8 cellular contexts compared by ENCODE assay signal in genomic region chr1:22976461-22977243, GRCh38. TPM values are rescaled to one million over a fixed set of nuclear protein-coding genes. Genes with fewer than 3 reads are reported as not detected.
DNase-seq lines count a peak whose midpoint lies in the region; ATAC-seq and TF ChIP-seq lines count a peak whose summit lies in the region.

No MANE protein-coding gene starts in this region.

- intact Hi-C loops in stomach (cut with DNase I; ENCODE audit: low total_unique reads): no loop called here

- peaks cover 9% of the 10 kb centered on the region for H3K27me3 Mint-ChIP-seq in nephron progenitor cell (ENCODE audit: low read depth, poor library complexity)

- H3K36me3 ChIP-seq in GM06990 (ENCODE audit: control insufficient read depth, insufficient read depth, low read length) (no peaks in the 10 kb centered on the region), stomach (no peaks in the 10 kb centered on the region)

- 33 to 47% (median 36%) methylated on average over 8 to 9 of the region's 9 CpGs for WGBS in stomach, 5 donors

- peaks cover 29% of the 10 kb centered on the region for H3K4me1 Mint-ChIP-seq in nephron progenitor cell

- H3K4me1 ChIP-seq in stomach: no peaks in the 10 kb centered on the region

- ATAC-seq in HG03460 (IDR thresholded peaks at IDR 0.05; ENCODE audit: unreplicated experiment): no peak

- H3K27me3 ChIP-seq in GM06990 (replicated peaks; ENCODE audit: control insufficient read depth, insufficient read depth, low read length) (no peaks in the 10 kb centered on the region; the same call in 1 of the 2 replicates), stomach (peaks cover 0 to 47% (median 9%) of the 10 kb centered on the region in 3 donors)

- no peaks in the 10 kb centered on the region for H3K9me3 Mint-ChIP-seq in nephron progenitor cell

- peak; percentile 33 for DNase-seq in GM06990 (ENCODE audit: extremely low read depth, insufficient read length)
- peak; percentile 43 for DNase-seq in HuH-7.5 (ENCODE audit: low spot score)
- peak; percentile 72 for DNase-seq in NOMO-1 treated with DMSO at 0.1 percent for 48 hours (lab: John Stamatoyannopoulos, UW; ENCODE audit: unreplicated experiment)
- peak; percentile 16 for DNase-seq in activated T-cell treated with anti-CD3 and anti-CD28 coated beads for 24 hours (ENCODE audit: low read depth)
- DNase-seq in fibroblast of mammary gland (ENCODE audit: low read depth): peak; percentile 86
- DNase-seq in nephron progenitor cell: peak; percentile 74
- peak; percentile 61 for DNase-seq in stomach

- no peaks in the 10 kb centered on the region for H3K9me3 ChIP-seq in stomach

- no peak for TF ChIP-seq EP300 in stomach (IDR thresholded peaks at IDR 0.05)

- no peak overlapping the region for H3K27ac Mint-ChIP-seq in nephron progenitor cell

- H3K4me3 ChIP-seq in GM06990 (replicated peaks; ENCODE audit: low read depth, low read length) (no peak overlapping the region), fibroblast of mammary gland (ENCODE audit: control insufficient read depth, low read depth, low read length) (no peak overlapping the region), stomach (no peak overlapping the region)

- no peak for TF ChIP-seq POLR2A in stomach (IDR thresholded peaks at IDR 0.05)

- H3K4me3 Mint-ChIP-seq in nephron progenitor cell: no peak overlapping the region

- no peaks in the 10 kb centered on the region for H3K36me3 Mint-ChIP-seq in nephron progenitor cell (ENCODE audit: low read depth)

- peak; percentile 90 for TF ChIP-seq CTCF in GM06990 (IDR thresholded peaks at IDR 0.05; ENCODE audit: insufficient read depth, low read length, poor library complexity, severe bottlenecking)
- TF ChIP-seq CTCF in fibroblast of mammary gland (conservative IDR thresholded peaks at IDR 0.05; ENCODE audit: control insufficient read depth, insufficient read depth, low read depth, low read length): peak; percentile 77
- TF ChIP-seq CTCF in nephron progenitor cell (IDR thresholded peaks at IDR 0.05): peak; percentile 74
- TF ChIP-seq CTCF in stomach (IDR thresholded peaks at IDR 0.05): peak in 5 of 7 experiments; percentile 51 to 69 (median 61)

- H3K27ac ChIP-seq in stomach: no peak overlapping the region

RNA-seq across cellular contexts. Expression of gene LACTBL1, which starts 4.0 kb away (rescaled TPM):
- total RNA-seq in stomach: not detected
- not detected for polyA plus RNA-seq in stomach

RNA-seq across cellular contexts. Expression of gene TEX46, which starts 39.0 kb away (rescaled TPM):
- total RNA-seq in stomach: not detected
- polyA plus RNA-seq in stomach: not detected

RNA-seq across cellular contexts. Expression of gene KDM1A, which starts 42.6 kb away (rescaled TPM):
- total RNA-seq in stomach: 10 to 100 TPM; 27.4 to 78.9 (median 39.3) TPM
- polyA plus RNA-seq in stomach: 10 to 100 TPM; 17.1 to 30.4 (median 20.9) TPM

Comparison
In these comparisons a context has a peak if more than half of its experiments do, and no peak if none do; other contexts are left out.
1. DNase-seq: peak in every context shown above with its lines; median percentile 86 in fibroblast of mammary gland; 74 in nephron progenitor cell; 72 in NOMO-1 treated with DMSO at 0.1 percent for 48 hours; 61 in stomach; 43 in HuH-7.5; 33 in GM06990; 16 in activated T-cell treated with anti-CD3 and anti-CD28 coated beads for 24 hours.